12 cellular contexts compared by ENCODE assay signal in the genomic region with DNA sequence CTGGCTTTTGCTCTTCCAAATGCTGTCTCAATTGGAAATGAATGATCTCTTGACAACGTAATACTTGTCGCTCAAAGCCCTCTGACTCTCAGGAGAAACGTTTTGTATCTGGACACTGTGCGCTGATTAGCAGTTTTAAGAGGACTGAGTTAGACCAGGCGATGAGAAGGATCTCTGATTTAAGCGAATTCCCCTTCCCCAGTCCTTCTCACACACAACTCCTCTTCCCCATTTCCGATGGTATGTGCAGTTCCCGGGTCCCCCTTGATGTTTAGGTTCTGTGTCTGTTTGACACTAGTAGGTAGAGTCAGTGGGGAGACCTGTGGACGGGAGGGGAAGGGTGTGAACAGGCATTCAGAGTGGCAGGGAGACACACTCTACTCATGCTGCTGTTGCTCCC. TPM values are rescaled to one million over a fixed set of nuclear protein-coding genes. Genes with fewer than 3 reads are reported as not detected.
A peak's percentile ranks its signal among the peaks of the same experiment; 100 is the strongest.
DNase-seq lines count a peak whose midpoint lies in the region; ATAC-seq, FAIRE-seq and TF ChIP-seq lines count a peak whose summit lies in the region.
"Had no signal": no experiment of that assay in that cellular context is flagged by ENCODE, and none has a peak within 500 bp of the region (broad histone marks: within the 10 kb centered on the region; RNA-seq: fewer than 3 reads in every experiment).

No MANE protein-coding gene starts in this region.

- no peaks in the 10 kb centered on the region for H3K9me2 ChIP-seq in SK-N-SH

- no peak for FAIRE-seq in HTR-8/SVneo (lab: Jason Lieb, UNC)
- FAIRE-seq: A549 had no signal

- TF ChIP-seq POLR2A in NB4 (IDR thresholded peaks at IDR 0.05; ENCODE audit: extremely low read depth, insufficient read length) (no peak), prostate gland (IDR thresholded peaks at IDR 0.05) (no peak)

- CTCF ChIA-PET in SK-N-SH (lab: Yijun Ruan, JAX), result interaction anchor here (1.3 to 1.7 kb wide), 2 partner anchors 68 to 214 kb away, joined by 5 read pairs; no protein-coding TSS in a partner anchor

- H2AFZ ChIP-seq in SK-N-SH (ENCODE audit: low read depth) (no peak overlapping the region), parathyroid adenoma (no peak overlapping the region)

- H3K9ac ChIP-seq in SK-N-SH, result no peak overlapping the region
- H3K9ac ChIP-seq in duodenal mucosa (ENCODE audit: low read depth in 1 of 2, low read length in 2 of 2), result no peak overlapping the region
- H3K9ac ChIP-seq in parathyroid adenoma, result no peak overlapping the region

- no peak overlapping the region for H3K27ac ChIP-seq in SK-N-SH (ENCODE audit: low read depth in 2 of 2, low read length in 1 of 2)
- no peak overlapping the region for H3K27ac ChIP-seq in duodenal mucosa (ENCODE audit: low read depth, low read length)
- no peak overlapping the region for H3K27ac ChIP-seq in parathyroid adenoma
- H3K27ac ChIP-seq in prostate gland, result no peak overlapping the region
- H3K27ac ChIP-seq: A549, spleen had no signal

- H3K4me2 ChIP-seq in SK-N-SH (0 out of 2 replicates have a peak overlapping the region, but pooled peaks have one; percentile 85), parathyroid adenoma (ENCODE audit: low read length) (peak overlapping the region; percentile 78)

- no peaks in the 10 kb centered on the region for H3K36me3 ChIP-seq in SK-N-SH (replicated peaks in 1 of 2; ENCODE audit: control insufficient read depth in 1 of 2, insufficient read depth in 2 of 2, low read length in 1 of 2)
- no peaks in the 10 kb centered on the region for H3K36me3 ChIP-seq in duodenal mucosa (ENCODE audit: control insufficient read depth in 1 of 2, insufficient read depth in 2 of 2, low read length in 2 of 2)
- H3K36me3 ChIP-seq in parathyroid adenoma (ENCODE audit: control insufficient read depth, insufficient read depth, low read length), result no peaks in the 10 kb centered on the region
- H3K36me3 ChIP-seq in prostate gland, result no peaks in the 10 kb centered on the region
- H3K36me3 ChIP-seq: spleen had no signal

- peaks cover 21% of the 10 kb centered on the region for H3K79me2 ChIP-seq in SK-N-SH (ENCODE audit: insufficient read depth)
- H3K79me2 ChIP-seq in parathyroid adenoma, result peaks cover 10% of the 10 kb centered on the region

- WGBS in SK-N-SH (ENCODE audit: low lambda C conversion rate), result 90% methylated on average over 9 of the region's 9 CpGs
- WGBS in prostate gland, result 84% methylated on average over 9 of the region's 9 CpGs

- H3F3A ChIP-seq in SK-N-SH (replicated peaks; ENCODE audit: insufficient read depth), result no peaks in the 10 kb centered on the region

- no peak for TF ChIP-seq CTCF in SK-N-SH (IDR thresholded peaks at IDR 0.05)
- TF ChIP-seq CTCF in NB4 (IDR thresholded peaks at IDR 0.05; ENCODE audit: low read depth, low read length), result no peak
- TF ChIP-seq CTCF in parathyroid adenoma (IDR thresholded peaks at IDR 0.05), result no peak
- no peak for TF ChIP-seq CTCF in prostate gland (IDR thresholded peaks at IDR 0.05)

- H4K20me1 ChIP-seq in SK-N-SH (ENCODE audit: insufficient read depth), result no peaks in the 10 kb centered on the region

- TF ChIP-seq RAD21 in SK-N-SH (IDR thresholded peaks at IDR 0.05; ENCODE audit: low read length), result no peak

- no peak for TF ChIP-seq EP300 in SK-N-SH (IDR thresholded peaks at IDR 0.05; ENCODE audit: borderline replicate concordance in 1 of 2, low read depth in 1 of 2, low read length in 1 of 2)

- H3K4me1 ChIP-seq in SK-N-SH (ENCODE audit: control insufficient read depth in 1 of 2, insufficient read depth in 2 of 2, low read depth in 1 of 2, low read length in 1 of 2) (peaks cover 0 to 11% of the 10 kb centered on the region in 2 experiments; a peak in 2 of 4 replicates), duodenal mucosa (ENCODE audit: control insufficient read depth in 1 of 2, insufficient read depth in 2 of 2, low read length in 2 of 2) (peaks cover 20 to 36% of the 10 kb centered on the region in 2 donors), parathyroid adenoma (peaks cover 6% of the 10 kb centered on the region), prostate gland (replicated peaks) (no peaks in the 10 kb centered on the region)

- intact Hi-C loops in prostate gland (cut with DNase I), result loop anchor here (5.0 kb wide), 3 partner anchors 61 to 439 kb away; a partner anchor contains a TSS

- H3K9me3 ChIP-seq in SK-N-SH (no peaks in the 10 kb centered on the region), duodenal mucosa (ENCODE audit: control insufficient read depth in 1 of 2, low read length in 2 of 2) (no peaks in the 10 kb centered on the region), parathyroid adenoma (ENCODE audit: control insufficient read depth, low read length) (no peaks in the 10 kb centered on the region), prostate gland (no peaks in the 10 kb centered on the region)
- H3K9me3 ChIP-seq: A549, spleen had no signal

- no peak for ATAC-seq in SK-N-SH treated with all-trans-retinoic acid at 6 μM for 48 hours
- ATAC-seq: A549 had no signal

- POLR2A ChIA-PET in SK-N-SH (lab: Yijun Ruan, JAX), result no interaction called here

- H3K4me3 ChIP-seq in SK-N-SH (ENCODE audit: low read depth in 2 of 2, low read length in 1 of 2), result no peak overlapping the region
- peak overlapping the region; percentile 3 for H3K4me3 ChIP-seq in NB4 (ENCODE audit: low read depth, low read length)
- H3K4me3 ChIP-seq in duodenal mucosa (ENCODE audit: low read depth in 1 of 2, low read length in 2 of 2), result peak overlapping the region; percentile 68 to 92
- no peak overlapping the region for H3K4me3 ChIP-seq in parathyroid adenoma (ENCODE audit: low read depth, low read length)
- no peak overlapping the region for H3K4me3 ChIP-seq in prostate gland
- H3K4me3 ChIP-seq: A549 had no signal

- DNase-seq in SK-N-SH, result no peak
- DNase-seq in NB4 (ENCODE audit: low read depth), result no peak
- DNase-seq in effector CD4-positive, alpha-beta T cell, result no peak
- no peak for DNase-seq in HTR-8/SVneo (ENCODE audit: insufficient read length, low spot score)
- no peak for DNase-seq in prostate gland (ENCODE audit: low spot score)
- DNase-seq: endodermal cell, NCI-H446 treated with DMSO at 0.1 percent for 48 hours, spleen had no signal

- no peaks in the 10 kb centered on the region for H3K27me3 ChIP-seq in SK-N-SH (ENCODE audit: insufficient read depth)
- H3K27me3 ChIP-seq in duodenal mucosa (ENCODE audit: control insufficient read depth in 1 of 2, insufficient read depth in 2 of 2, low read length in 2 of 2), result no peaks in the 10 kb centered on the region
- no peaks in the 10 kb centered on the region for H3K27me3 ChIP-seq in parathyroid adenoma (ENCODE audit: control insufficient read depth, insufficient read depth, low read length)
- no peaks in the 10 kb centered on the region for H3K27me3 ChIP-seq in prostate gland (replicated peaks; ENCODE audit: insufficient read depth)

TF ChIP-seq in SK-N-SH, 30 proteins besides CTCF, POLR2A, EP300 and RAD21 (continues in another document):
- no peak for TF ChIP-seq SMC3 (IDR thresholded peaks at IDR 0.05; ENCODE audit: low read depth, low read length)
- TF ChIP-seq, protein P1, sequence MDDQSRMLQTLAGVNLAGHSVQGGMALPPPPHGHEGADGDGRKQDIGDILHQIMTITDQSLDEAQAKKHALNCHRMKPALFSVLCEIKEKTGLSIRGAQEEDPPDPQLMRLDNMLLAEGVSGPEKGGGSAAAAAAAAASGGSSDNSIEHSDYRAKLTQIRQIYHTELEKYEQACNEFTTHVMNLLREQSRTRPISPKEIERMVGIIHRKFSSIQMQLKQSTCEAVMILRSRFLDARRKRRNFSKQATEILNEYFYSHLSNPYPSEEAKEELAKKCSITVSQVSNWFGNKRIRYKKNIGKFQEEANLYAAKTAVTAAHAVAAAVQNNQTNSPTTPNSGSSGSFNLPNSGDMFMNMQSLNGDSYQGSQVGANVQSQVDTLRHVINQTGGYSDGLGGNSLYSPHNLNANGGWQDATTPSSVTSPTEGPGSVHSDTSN (IDR thresholded peaks at IDR 0.05), result no peak
- TF ChIP-seq NRF1 (IDR thresholded peaks at IDR 0.05; ENCODE audit: low read depth, low read length), result no peak
- no peak for TF ChIP-seq POLR2AphosphoS5 (IDR thresholded peaks at IDR 0.05; ENCODE audit: low read depth, low read length)
- TF ChIP-seq, protein P2, sequence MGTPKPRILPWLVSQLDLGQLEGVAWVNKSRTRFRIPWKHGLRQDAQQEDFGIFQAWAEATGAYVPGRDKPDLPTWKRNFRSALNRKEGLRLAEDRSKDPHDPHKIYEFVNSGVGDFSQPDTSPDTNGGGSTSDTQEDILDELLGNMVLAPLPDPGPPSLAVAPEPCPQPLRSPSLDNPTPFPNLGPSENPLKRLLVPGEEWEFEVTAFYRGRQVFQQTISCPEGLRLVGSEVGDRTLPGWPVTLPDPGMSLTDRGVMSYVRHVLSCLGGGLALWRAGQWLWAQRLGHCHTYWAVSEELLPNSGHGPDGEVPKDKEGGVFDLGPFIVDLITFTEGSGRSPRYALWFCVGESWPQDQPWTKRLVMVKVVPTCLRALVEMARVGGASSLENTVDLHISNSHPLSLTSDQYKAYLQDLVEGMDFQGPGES (IDR thresholded peaks at IDR 0.05; ENCODE audit: low read depth, low read length), result no peak

TF ChIP-seq in SK-N-SH treated with all-trans-retinoic acid at 6 μM for 48 hours, 23 proteins besides CTCF, POLR2A, EP300 and RAD21:
- TF ChIP-seq, protein P3, sequence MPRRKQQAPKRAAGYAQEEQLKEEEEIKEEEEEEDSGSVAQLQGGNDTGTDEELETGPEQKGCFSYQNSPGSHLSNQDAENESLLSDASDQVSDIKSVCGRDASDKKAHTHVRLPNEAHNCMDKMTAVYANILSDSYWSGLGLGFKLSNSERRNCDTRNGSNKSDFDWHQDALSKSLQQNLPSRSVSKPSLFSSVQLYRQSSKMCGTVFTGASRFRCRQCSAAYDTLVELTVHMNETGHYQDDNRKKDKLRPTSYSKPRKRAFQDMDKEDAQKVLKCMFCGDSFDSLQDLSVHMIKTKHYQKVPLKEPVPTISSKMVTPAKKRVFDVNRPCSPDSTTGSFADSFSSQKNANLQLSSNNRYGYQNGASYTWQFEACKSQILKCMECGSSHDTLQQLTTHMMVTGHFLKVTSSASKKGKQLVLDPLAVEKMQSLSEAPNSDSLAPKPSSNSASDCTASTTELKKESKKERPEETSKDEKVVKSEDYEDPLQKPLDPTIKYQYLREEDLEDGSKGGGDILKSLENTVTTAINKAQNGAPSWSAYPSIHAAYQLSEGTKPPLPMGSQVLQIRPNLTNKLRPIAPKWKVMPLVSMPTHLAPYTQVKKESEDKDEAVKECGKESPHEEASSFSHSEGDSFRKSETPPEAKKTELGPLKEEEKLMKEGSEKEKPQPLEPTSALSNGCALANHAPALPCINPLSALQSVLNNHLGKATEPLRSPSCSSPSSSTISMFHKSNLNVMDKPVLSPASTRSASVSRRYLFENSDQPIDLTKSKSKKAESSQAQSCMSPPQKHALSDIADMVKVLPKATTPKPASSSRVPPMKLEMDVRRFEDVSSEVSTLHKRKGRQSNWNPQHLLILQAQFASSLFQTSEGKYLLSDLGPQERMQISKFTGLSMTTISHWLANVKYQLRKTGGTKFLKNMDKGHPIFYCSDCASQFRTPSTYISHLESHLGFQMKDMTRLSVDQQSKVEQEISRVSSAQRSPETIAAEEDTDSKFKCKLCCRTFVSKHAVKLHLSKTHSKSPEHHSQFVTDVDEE (CRISPR knock-in tag; IDR thresholded peaks at IDR 0.05), result no peak
- no peak for TF ChIP-seq ZC3H10 (CRISPR knock-in tag; IDR thresholded peaks at IDR 0.05)

RNA-seq across cellular contexts. Expression of a gene that starts 2.5 kb away (rescaled TPM):
- polyA plus RNA-seq in SK-N-SH (2012; rRNA removed), result 5.4 TPM in 2 replicates
- polyA plus RNA-seq in SK-N-SH (2012; cell fraction: cytosol; rRNA removed), result 3.5 and 4.2 TPM in 2 replicates
- polyA plus RNA-seq in SK-N-SH (2012; cell fraction: nucleus; rRNA removed), result 8.2 and 9.1 TPM in 2 replicates
- total RNA-seq in prostate gland, result 10 to 100 TPM; 53.3 to 66.2 TPM

Comparison
In these comparisons a context has a peak if more than half of its experiments do, and no peak if none do; other contexts are left out.
1. H3K4me3 ChIP-seq: peak in NB4 (single experiment) and duodenal mucosa (2 of 2); none in SK-N-SH (0 of 2), parathyroid adenoma (single experiment) and prostate gland (0 of 2).